26 cellular contexts compared by ENCODE assay signal in the genomic region with DNA sequence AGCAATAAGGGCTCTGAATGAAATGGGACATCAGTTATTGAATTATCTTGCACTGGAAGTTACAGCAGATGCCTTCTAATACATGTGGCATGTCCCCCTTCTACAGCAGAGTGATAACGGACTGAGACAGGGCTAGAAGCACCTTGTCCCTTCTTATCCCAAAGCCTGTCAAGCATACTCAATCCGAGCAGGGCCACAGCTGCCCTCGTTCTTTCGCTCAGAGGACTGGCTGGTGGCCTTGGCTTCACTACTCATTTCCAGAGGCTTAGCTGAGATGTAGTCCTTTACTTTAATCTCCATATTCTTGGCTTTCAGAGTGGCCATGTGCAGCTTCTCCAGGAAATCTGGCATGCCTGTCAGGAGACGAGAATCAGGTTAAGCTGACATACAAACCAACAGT. TPM values are rescaled to one million over a fixed set of nuclear protein-coding genes. Genes with fewer than 3 reads are reported as not detected.
A peak's percentile ranks its signal among the peaks of the same experiment; 100 is the strongest.
DNase-seq lines count a peak whose midpoint lies in the region; ATAC-seq, FAIRE-seq and TF ChIP-seq lines count a peak whose summit lies in the region.
"Had no signal": no experiment of that assay in that cellular context is flagged by ENCODE, and none has a peak within 500 bp of the region (broad histone marks: within the 10 kb centered on the region; RNA-seq: fewer than 3 reads in every experiment).

No MANE protein-coding gene starts in this region.

- H3K27me3 ChIP-seq in cardiac muscle cell (no peaks in the 10 kb centered on the region), right atrium auricular region (no peaks in the 10 kb centered on the region), K562 (ENCODE audit: control insufficient read depth in 2 of 2, insufficient read depth in 2 of 2, low read length in 2 of 2) (no peaks in the 10 kb centered on the region), right cardiac atrium (ENCODE audit: control insufficient read depth, insufficient read depth) (no peaks in the 10 kb centered on the region), gastrocnemius medialis (no peaks in the 10 kb centered on the region)

- POLR2A ChIA-PET in K562 (lab: Yijun Ruan, JAX), result interaction anchor here (0.7 to 1.1 kb wide), 2 partner anchors 14 to 315 kb away, joined by 3 read pairs; no protein-coding TSS in a partner anchor

- H3K4me2 ChIP-seq in K562 (ENCODE audit: insufficient read depth, low read length), result no peak overlapping the region

- TF ChIP-seq POLR2A in K562 (conservative IDR thresholded peaks at IDR 0.05) (no peak), gastrocnemius medialis (IDR thresholded peaks at IDR 0.05) (no peak)

- in situ Hi-C loops in K562 (cut with MboI) (no loop called here), gastrocnemius medialis (cut with MboI; ENCODE audit: low sequenced_read_pairs in 4 of 4) (no loop called here)

- CTCF ChIA-PET in K562 (lab: Yijun Ruan, JAX; ENCODE audit: low intra/inter-chr PET ratio), result no interaction called here

- TF ChIP-seq CTCF in cardiac muscle cell (IDR thresholded peaks at IDR 0.05; ENCODE audit: low read depth, low read length) (no peak), right atrium auricular region (IDR thresholded peaks at IDR 0.05) (no peak), K562 (IDR thresholded peaks at IDR 0.05 in 2 of 3, conservative IDR thresholded peaks at IDR 0.05 in 1 of 3; ENCODE audit: insufficient read depth in 2 of 3, low read depth in 1 of 3, low read length in 3 of 3) (no peak), gastrocnemius medialis (IDR thresholded peaks at IDR 0.05 in 4 of 5, conservative IDR thresholded peaks at IDR 0.05 in 1 of 5) (no peak)

- H3K36me3 ChIP-seq in cardiac muscle cell, result peaks cover 31% of the 10 kb centered on the region
- peaks cover 79% of the 10 kb centered on the region for H3K36me3 ChIP-seq in right atrium auricular region
- peaks cover 66% of the 10 kb centered on the region for H3K36me3 ChIP-seq in K562 (ENCODE audit: control insufficient read depth, insufficient read depth, low read length)
- peaks cover 0 to 71% of the 10 kb centered on the region in 2 donors for H3K36me3 ChIP-seq in gastrocnemius medialis

- H3K4me1 ChIP-seq in cardiac muscle cell (ENCODE audit: low read depth), result peaks cover 23% of the 10 kb centered on the region
- H3K4me1 ChIP-seq in right atrium auricular region, result peaks cover 0 to 16% of the 10 kb centered on the region in 2 donors
- H3K4me1 ChIP-seq in K562 (replicated peaks in 1 of 2; ENCODE audit: control insufficient read depth in 2 of 2, insufficient read depth in 2 of 2, low read length in 2 of 2), result peaks cover 0 to 17% of the 10 kb centered on the region in 2 experiments; a peak in 2 of 5 replicates
- H3K4me1 ChIP-seq in right cardiac atrium (ENCODE audit: control insufficient read depth, insufficient read depth, low read length), result no peaks in the 10 kb centered on the region
- H3K4me1 ChIP-seq in gastrocnemius medialis, result peaks cover 23 to 36% of the 10 kb centered on the region in 2 donors

- DNase-seq in cardiac muscle cell (ENCODE audit: low read depth in 1 of 2, low spot score in 1 of 2) (no peak), right atrium auricular region (ENCODE audit: low spot score) (no peak), K562 (ENCODE audit: extremely low read depth in 1 of 4, low spot score in 3 of 4) (no peak), right cardiac atrium (no peak), gastrocnemius medialis (no peak), HK-2 (ENCODE audit: unreplicated experiment) (no peak), NCI-H1092 treated with DMSO at 0.1 percent for 48 hours (lab: John Stamatoyannopoulos, UW) (no peak), A172 (ENCODE audit: low spot score) (no peak)
- DNase-seq: CD8-positive, alpha-beta T cell; DMS 273 treated with DMSO at 0.1 percent for 48 hours; DMS79; EL; GDM1; Kasumi-1; NCI-H2029 treated with DMSO at 0.1 percent for 48 hours; NCI-H69; SIG-M5 had no signal

- H2AFZ ChIP-seq in K562 (ENCODE audit: low read depth, low read length), result no peak overlapping the region

- H3K9me1 ChIP-seq in K562 (ENCODE audit: control insufficient read depth, insufficient read depth, low read length), result no peaks in the 10 kb centered on the region

- H3K27ac ChIP-seq in cardiac muscle cell (peak overlapping the region; percentile 81), right atrium auricular region (peak overlapping the region in 1 of 2 donors; percentile 41), K562 (ENCODE audit: extremely low read depth, low read depth, low read length) (no peak overlapping the region), right cardiac atrium (ENCODE audit: low read length) (peak overlapping the region; percentile 19), gastrocnemius medialis (peak overlapping the region; percentile 70 to 83 (median 76))
- H3K27ac ChIP-seq: C4-2B, HL-60, RWPE1, SK-N-MC had no signal

- FAIRE-seq in K562 (lab: Jason Lieb, UNC), result no peak
- FAIRE-seq: GM12878 had no signal

- no peaks in the 10 kb centered on the region for H3K9me3 ChIP-seq in cardiac muscle cell (ENCODE audit: low read depth)
- H3K9me3 ChIP-seq in right atrium auricular region, result no peaks in the 10 kb centered on the region
- H3K9me3 ChIP-seq in K562 (replicated peaks; ENCODE audit: control insufficient read depth, insufficient read depth, low read depth, low read length), result no peaks in the 10 kb centered on the region
- H3K9me3 ChIP-seq in right cardiac atrium (ENCODE audit: control insufficient read depth, low read length), result no peaks in the 10 kb centered on the region
- H3K9me3 ChIP-seq in gastrocnemius medialis, result no peaks in the 10 kb centered on the region

- WGBS in K562 (ENCODE audit: insufficient coverage, low coverage, missing lambda C conversion rate), result 86% methylated on average over 5 of the region's 5 CpGs
- 48% methylated on average over 5 of the region's 5 CpGs for WGBS in right cardiac atrium

- H4K20me1 ChIP-seq in K562 (replicated peaks; ENCODE audit: control insufficient read depth, insufficient read depth, low read length), result no peaks in the 10 kb centered on the region; the same call in 1 of the 2 replicates

- TF ChIP-seq RAD21 in K562 (CRISPR knock-in tag; conservative IDR thresholded peaks at IDR 0.05 in 1 of 2, IDR thresholded peaks at IDR 0.05 in 1 of 2), result no peak

- H3K4me3 ChIP-seq in cardiac muscle cell, result no peak overlapping the region
- H3K4me3 ChIP-seq in right atrium auricular region, result no peak overlapping the region
- no peak overlapping the region for H3K4me3 ChIP-seq in K562
- no peak overlapping the region for H3K4me3 ChIP-seq in right cardiac atrium (ENCODE audit: low read length)
- no peak overlapping the region for H3K4me3 ChIP-seq in gastrocnemius medialis
- H3K4me3 ChIP-seq: GM12878, SK-N-MC had no signal

- intact Hi-C loops in K562 (cut with micrococcal nuclease), result no loop called here
- intact Hi-C loops in right cardiac atrium (cut with DNase I), result no loop called here
- intact Hi-C loops in gastrocnemius medialis (cut with DNase I; ENCODE audit: low total_unique reads), result no loop called here

- ATAC-seq in K562, result no peak
- peak in 1 of 2 donors; percentile 6 for ATAC-seq in right cardiac atrium
- peak in 1 of 2 donors; percentile 4 for ATAC-seq in gastrocnemius medialis
- ATAC-seq: CD8-positive, alpha-beta T cell; GM12878; HCT116 had no signal

- TF ChIP-seq EP300 in K562 (IDR thresholded peaks at IDR 0.05; ENCODE audit: low read length), result no peak

- H3K9ac ChIP-seq in K562 (ENCODE audit: insufficient read depth in 1 of 2, low read depth in 2 of 2, low read length in 2 of 2), result no peak overlapping the region; a peak in 1 of 4 replicates

- peaks cover 3% of the 10 kb centered on the region; the same call in 1 of the 3 replicates for H3K79me2 ChIP-seq in K562 (ENCODE audit: control insufficient read depth, insufficient read depth, low read length)

- BruUV-seq in K562 (replicated peaks; lab: Mats Ljungman, UMichigan), result no TSS peak

RNA-seq across cellular contexts. Expression of a gene that starts 22.1 kb away (rescaled TPM):
- total RNA-seq in cardiac muscle cell, result 152 and 161 TPM in 2 replicates
- polyA plus RNA-seq in cardiac muscle cell, result 214 and 246 TPM in 2 replicates
- total RNA-seq in right atrium auricular region, result 100 to 1,000 TPM; 128 to 163 TPM
- total RNA-seq in K562 (2011; cell fraction: chromatin; rRNA removed; ENCODE audit: low replicate concordance), result 162 and 181 TPM in 2 replicates
- 102 and 117 TPM in 2 replicates for total RNA-seq in K562 (2011; cell fraction: nucleolus; rRNA removed)
- 122 and 139 TPM in 2 replicates for total RNA-seq in K562 (2011; cell fraction: nucleoplasm; rRNA removed)
- 147 and 306 TPM in 2 replicates for total RNA-seq in K562 (2014; rRNA removed)
- 173 and 193 TPM in 2 replicates for total RNA-seq in K562 (2014; rRNA removed; fragmentation: Illumina TruSeq; extraction: Trizol)
- 170 and 173 TPM in 2 replicates for total RNA-seq in K562 (2015; rRNA removed; fragmentation: Illumina TruSeq; extraction: Trizol)
- 192 and 196 TPM in 2 replicates for total RNA-seq in K562 (2021)
- polyA plus RNA-seq in K562 (2011; rRNA removed), result 95.3 and 108 TPM in 2 replicates
- polyA plus RNA-seq in K562 (2011; cell fraction: cytosol; rRNA removed), result 41.7 and 76.2 TPM in 2 replicates
- 118 and 127 TPM in 2 replicates for polyA plus RNA-seq in K562 (2011; cell fraction: nucleus; rRNA removed)
- 80.3 and 106 TPM in 2 replicates for polyA plus RNA-seq in K562 (2012)
- 136 and 145 TPM in 2 replicates for polyA plus RNA-seq in K562 (2014; fragmentation: Illumina TruSeq; extraction: Trizol)
- polyA plus RNA-seq in K562 (2014; fragmentation: Nextera tagmentation; extraction: Ambion mirVana), result 100 to 1,000 TPM in 1 of 2 experiments, 10 to 100 TPM in 1; 90.9 to 140 TPM
- polyA plus RNA-seq in K562 (2014; rRNA removed), result 103 and 122 TPM in 2 replicates
- 143 and 146 TPM in 2 replicates for polyA minus RNA-seq in K562 (2011; rRNA and poly(A)+ RNA removed)
- polyA minus RNA-seq in K562 (2011; cell fraction: cytosol; rRNA and poly(A)+ RNA removed), result 72.4 and 78.6 TPM in 2 replicates
- 76.7 and 83.3 TPM in 2 replicates for polyA minus RNA-seq in K562 (2011; cell fraction: nucleus; rRNA and poly(A)+ RNA removed)
- total RNA-seq in right cardiac atrium, result 100 to 1,000 TPM; 142 to 184 (median 156) TPM
- polyA plus RNA-seq in right cardiac atrium, result 61.9 TPM
- 100 to 1,000 TPM; 237 to 512 (median 313) TPM for total RNA-seq in gastrocnemius medialis
- 191 and 196 TPM in 2 replicates for total RNA-seq in A172 (2014; rRNA removed; shearing (Covaris generic))

RNA-seq across cellular contexts. Expression of a gene that starts 41.3 kb away (rescaled TPM):
- total RNA-seq in cardiac muscle cell (0.89 and 3.0 TPM in 2 replicates), right atrium auricular region (1 to 10 TPM; 4.0 to 9.0 TPM), K562 (2014; rRNA removed) (not detected in 2 replicates), K562 (2014; rRNA removed; fragmentation: Illumina TruSeq; extraction: Trizol) (not detected in 2 replicates), K562 (2015; rRNA removed; fragmentation: Illumina TruSeq; extraction: Trizol) (not detected in 2 replicates), K562 (2021) (0.18 and 0.42 TPM in 2 replicates), right cardiac atrium (1 to 10 TPM; 1.2 to 2.6 (median 1.4) TPM), gastrocnemius medialis (1 to 10 TPM; 1.6 to 4.0 (median 2.9) TPM)
- polyA plus RNA-seq in cardiac muscle cell (1.0 and 2.2 TPM in 2 replicates), K562 (2011; rRNA removed) (0.04 TPM in 1 of 2 replicates, not detected in the other), K562 (2014; fragmentation: Illumina TruSeq; extraction: Trizol) (not detected in 2 replicates), K562 (2014; fragmentation: Nextera tagmentation; extraction: Ambion mirVana) (not detected), K562 (2014; rRNA removed) (not detected in 2 replicates), right cardiac atrium (2.2 TPM)
- 0.16 TPM in 1 of 2 replicates, not detected in the other for total RNA-seq in K562 (2011; cell fraction: chromatin; rRNA removed; ENCODE audit: low replicate concordance)
- total RNA-seq in K562 (2011; cell fraction: nucleolus; rRNA removed), result 0.33 TPM in 1 of 2 replicates, not detected in the other
- total RNA-seq in K562 (2011; cell fraction: nucleoplasm; rRNA removed), result not detected in 2 replicates
- polyA plus RNA-seq in K562 (2011; cell fraction: cytosol; rRNA removed), result 0.06 and 0.07 TPM in 2 replicates
- 0.14 and 0.64 TPM in 2 replicates for polyA plus RNA-seq in K562 (2011; cell fraction: nucleus; rRNA removed)
- polyA plus RNA-seq in K562 (2012), result 0.08 TPM in 1 of 2 replicates, not detected in the other
- polyA minus RNA-seq in K562 (2011; rRNA and poly(A)+ RNA removed), result not detected in 2 replicates
- 0.76 and 1.8 TPM in 2 replicates for polyA minus RNA-seq in K562 (2011; cell fraction: cytosol; rRNA and poly(A)+ RNA removed)
- 0.40 and 0.89 TPM in 2 replicates for polyA minus RNA-seq in K562 (2011; cell fraction: nucleus; rRNA and poly(A)+ RNA removed)
- 0.05 TPM in 1 of 2 replicates, not detected in the other for total RNA-seq in A172 (2014; rRNA removed; shearing (Covaris generic))

RNA-seq across cellular contexts. Expression of a gene that starts 48.3 kb away (rescaled TPM):
- not detected in 2 replicates for total RNA-seq in cardiac muscle cell
- not detected in 2 replicates for polyA plus RNA-seq in cardiac muscle cell
- total RNA-seq in right atrium auricular region, result not detected
- total RNA-seq in K562 (2011; cell fraction: chromatin; rRNA removed; ENCODE audit: low replicate concordance), result not detected in 2 replicates
- not detected in 2 replicates for total RNA-seq in K562 (2011; cell fraction: nucleolus; rRNA removed)
- total RNA-seq in K562 (2011; cell fraction: nucleoplasm; rRNA removed), result not detected in 2 replicates
- total RNA-seq in K562 (2014; rRNA removed), result not detected in 2 replicates
- not detected in 2 replicates for total RNA-seq in K562 (2014; rRNA removed; fragmentation: Illumina TruSeq; extraction: Trizol)
- total RNA-seq in K562 (2015; rRNA removed; fragmentation: Illumina TruSeq; extraction: Trizol), result not detected in 2 replicates
- not detected in 2 replicates for total RNA-seq in K562 (2021)
- not detected in 2 replicates for polyA plus RNA-seq in K562 (2011; rRNA removed)
- polyA plus RNA-seq in K562 (2011; cell fraction: cytosol; rRNA removed), result not detected in 2 replicates
- polyA plus RNA-seq in K562 (2011; cell fraction: nucleus; rRNA removed), result not detected in 2 replicates
- polyA plus RNA-seq in K562 (2012), result not detected in 2 replicates
- not detected in 2 replicates for polyA plus RNA-seq in K562 (2014; fragmentation: Illumina TruSeq; extraction: Trizol)
- polyA plus RNA-seq in K562 (2014; fragmentation: Nextera tagmentation; extraction: Ambion mirVana), result not detected
- not detected in 2 replicates for polyA plus RNA-seq in K562 (2014; rRNA removed)
- not detected in 2 replicates for polyA minus RNA-seq in K562 (2011; rRNA and poly(A)+ RNA removed)
- not detected in 2 replicates for polyA minus RNA-seq in K562 (2011; cell fraction: cytosol; rRNA and poly(A)+ RNA removed)
- polyA minus RNA-seq in K562 (2011; cell fraction: nucleus; rRNA and poly(A)+ RNA removed), result not detected in 2 replicates
- total RNA-seq in right cardiac atrium, result not detected
- polyA plus RNA-seq in right cardiac atrium, result not detected
- total RNA-seq in gastrocnemius medialis, result not detected
- total RNA-seq in A172 (2014; rRNA removed; shearing (Covaris generic)), result not detected in 2 replicates
- total RNA-seq: A673, H4, NCI-H460 had no signal
